1 cellular context compared by ENCODE assay signal in the genomic region with DNA sequence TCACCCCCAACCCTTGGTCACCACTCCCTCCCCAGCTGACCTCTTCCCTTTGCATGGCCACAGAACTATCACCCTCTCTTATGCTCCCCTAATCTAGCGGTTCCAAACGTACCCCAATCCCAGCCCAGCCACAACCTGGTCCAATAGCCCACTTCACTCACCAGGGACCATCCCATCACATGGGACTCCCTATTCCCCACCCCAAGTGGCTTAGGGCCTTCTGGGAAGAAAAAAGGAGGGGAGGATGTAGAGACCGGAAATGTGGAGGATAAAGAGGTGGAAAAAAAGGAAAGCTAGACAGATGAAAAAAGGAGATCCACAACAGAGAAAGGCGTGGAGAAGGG.
TF ChIP-seq lines count a peak whose summit lies in the region.

No MANE protein-coding gene starts in this region.

TF ChIP-seq in WTC11, 78 proteins besides CTCF, POLR2A, EP300 and RAD21 (continued from another document):
- TF ChIP-seq, protein P1, sequence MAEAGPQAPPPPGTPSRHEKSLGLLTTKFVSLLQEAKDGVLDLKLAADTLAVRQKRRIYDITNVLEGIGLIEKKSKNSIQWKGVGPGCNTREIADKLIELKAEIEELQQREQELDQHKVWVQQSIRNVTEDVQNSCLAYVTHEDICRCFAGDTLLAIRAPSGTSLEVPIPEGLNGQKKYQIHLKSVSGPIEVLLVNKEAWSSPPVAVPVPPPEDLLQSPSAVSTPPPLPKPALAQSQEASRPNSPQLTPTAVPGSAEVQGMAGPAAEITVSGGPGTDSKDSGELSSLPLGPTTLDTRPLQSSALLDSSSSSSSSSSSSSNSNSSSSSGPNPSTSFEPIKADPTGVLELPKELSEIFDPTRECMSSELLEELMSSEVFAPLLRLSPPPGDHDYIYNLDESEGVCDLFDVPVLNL (CRISPR knock-in tag; IDR thresholded peaks at IDR 0.05; ENCODE audit: borderline replicate concordance, low read depth), result no peak
- no peak for TF ChIP-seq ATF1 (CRISPR knock-in tag; IDR thresholded peaks at IDR 0.05)
- TF ChIP-seq ZNF396 (CRISPR knock-in tag; IDR thresholded peaks at IDR 0.05; ENCODE audit: borderline replicate concordance), result no peak
- no peak for TF ChIP-seq CBFB (CRISPR knock-in tag; IDR thresholded peaks at IDR 0.05; ENCODE audit: low read depth)
- no peak for TF ChIP-seq FOXJ3 (CRISPR knock-in tag; IDR thresholded peaks at IDR 0.05; ENCODE audit: borderline replicate concordance)
- TF ChIP-seq ZBTB21 (CRISPR knock-in tag; IDR thresholded peaks at IDR 0.05; ENCODE audit: borderline replicate concordance), result no peak
- TF ChIP-seq, protein P2, sequence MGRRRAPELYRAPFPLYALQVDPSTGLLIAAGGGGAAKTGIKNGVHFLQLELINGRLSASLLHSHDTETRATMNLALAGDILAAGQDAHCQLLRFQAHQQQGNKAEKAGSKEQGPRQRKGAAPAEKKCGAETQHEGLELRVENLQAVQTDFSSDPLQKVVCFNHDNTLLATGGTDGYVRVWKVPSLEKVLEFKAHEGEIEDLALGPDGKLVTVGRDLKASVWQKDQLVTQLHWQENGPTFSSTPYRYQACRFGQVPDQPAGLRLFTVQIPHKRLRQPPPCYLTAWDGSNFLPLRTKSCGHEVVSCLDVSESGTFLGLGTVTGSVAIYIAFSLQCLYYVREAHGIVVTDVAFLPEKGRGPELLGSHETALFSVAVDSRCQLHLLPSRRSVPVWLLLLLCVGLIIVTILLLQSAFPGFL (CRISPR knock-in tag; IDR thresholded peaks at IDR 0.05; ENCODE audit: borderline replicate concordance), result no peak
- TF ChIP-seq ZNF671 (CRISPR knock-in tag; IDR thresholded peaks at IDR 0.05), result no peak
- no peak for TF ChIP-seq SOX15 (CRISPR knock-in tag; IDR thresholded peaks at IDR 0.05)
- no peak for TF ChIP-seq CREM (CRISPR knock-in tag; IDR thresholded peaks at IDR 0.05)
- TF ChIP-seq, protein P3, sequence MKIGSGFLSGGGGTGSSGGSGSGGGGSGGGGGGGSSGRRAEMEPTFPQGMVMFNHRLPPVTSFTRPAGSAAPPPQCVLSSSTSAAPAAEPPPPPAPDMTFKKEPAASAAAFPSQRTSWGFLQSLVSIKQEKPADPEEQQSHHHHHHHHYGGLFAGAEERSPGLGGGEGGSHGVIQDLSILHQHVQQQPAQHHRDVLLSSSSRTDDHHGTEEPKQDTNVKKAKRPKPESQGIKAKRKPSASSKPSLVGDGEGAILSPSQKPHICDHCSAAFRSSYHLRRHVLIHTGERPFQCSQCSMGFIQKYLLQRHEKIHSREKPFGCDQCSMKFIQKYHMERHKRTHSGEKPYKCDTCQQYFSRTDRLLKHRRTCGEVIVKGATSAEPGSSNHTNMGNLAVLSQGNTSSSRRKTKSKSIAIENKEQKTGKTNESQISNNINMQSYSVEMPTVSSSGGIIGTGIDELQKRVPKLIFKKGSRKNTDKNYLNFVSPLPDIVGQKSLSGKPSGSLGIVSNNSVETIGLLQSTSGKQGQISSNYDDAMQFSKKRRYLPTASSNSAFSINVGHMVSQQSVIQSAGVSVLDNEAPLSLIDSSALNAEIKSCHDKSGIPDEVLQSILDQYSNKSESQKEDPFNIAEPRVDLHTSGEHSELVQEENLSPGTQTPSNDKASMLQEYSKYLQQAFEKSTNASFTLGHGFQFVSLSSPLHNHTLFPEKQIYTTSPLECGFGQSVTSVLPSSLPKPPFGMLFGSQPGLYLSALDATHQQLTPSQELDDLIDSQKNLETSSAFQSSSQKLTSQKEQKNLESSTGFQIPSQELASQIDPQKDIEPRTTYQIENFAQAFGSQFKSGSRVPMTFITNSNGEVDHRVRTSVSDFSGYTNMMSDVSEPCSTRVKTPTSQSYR (CRISPR knock-in tag; IDR thresholded peaks at IDR 0.05), result no peak
- TF ChIP-seq, protein P4, sequence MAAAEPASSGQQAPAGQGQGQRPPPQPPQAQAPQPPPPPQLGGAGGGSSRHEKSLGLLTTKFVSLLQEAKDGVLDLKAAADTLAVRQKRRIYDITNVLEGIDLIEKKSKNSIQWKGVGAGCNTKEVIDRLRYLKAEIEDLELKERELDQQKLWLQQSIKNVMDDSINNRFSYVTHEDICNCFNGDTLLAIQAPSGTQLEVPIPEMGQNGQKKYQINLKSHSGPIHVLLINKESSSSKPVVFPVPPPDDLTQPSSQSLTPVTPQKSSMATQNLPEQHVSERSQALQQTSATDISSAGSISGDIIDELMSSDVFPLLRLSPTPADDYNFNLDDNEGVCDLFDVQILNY (CRISPR knock-in tag; IDR thresholded peaks at IDR 0.05), result no peak
TF ChIP-seq in WTC11: peak in this region for 0.
